Comparison of ENCODE assay signal across 10 cellular contexts in the genomic region with DNA sequence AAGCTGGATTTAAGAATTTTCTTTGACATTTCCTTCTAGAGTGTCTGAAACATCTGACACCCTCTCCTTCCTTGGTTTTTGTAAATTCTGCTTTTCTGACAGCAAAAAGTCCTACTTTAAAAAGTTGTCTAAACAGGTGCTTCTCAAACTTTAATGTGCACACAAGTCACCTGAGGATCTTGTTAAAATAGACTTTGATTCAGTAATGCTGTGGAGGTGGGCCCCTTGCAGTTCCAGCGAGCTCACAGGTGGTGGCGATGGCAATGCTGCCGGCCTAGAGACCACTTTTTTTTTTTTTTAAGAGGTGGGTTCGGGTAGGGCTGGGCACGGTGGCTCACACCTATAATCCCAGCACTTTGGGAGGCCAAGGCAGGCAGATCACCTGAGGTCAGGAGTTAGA.
DNase-seq lines count a peak whose midpoint lies in the region; ATAC-seq and TF ChIP-seq lines count a peak whose summit lies in the region.
"Had no signal": no experiment of that assay in that cellular context is flagged by ENCODE, and none has a peak within 500 bp of the region (broad histone marks: within the 10 kb centered on the region; RNA-seq: fewer than 3 reads in every experiment).

No MANE protein-coding gene starts in this region.

- no peaks in the 10 kb centered on the region for H3K79me2 ChIP-seq in smooth muscle cell (ENCODE audit: low read depth)

- H3F3A ChIP-seq in smooth muscle cell (ENCODE audit: low read depth), result no peaks in the 10 kb centered on the region

- WGBS in smooth muscle cell (ENCODE audit: low lambda C conversion rate), result 36% methylated on average over 5 of the region's 5 CpGs

- H2AFZ ChIP-seq in smooth muscle cell (ENCODE audit: low read depth), result no peak overlapping the region

- H3K36me3 Mint-ChIP-seq in activated naive CD8-positive, alpha-beta T cell treated with anti-CD3 and anti-CD28 coated beads for 36 hours, result no peaks in the 10 kb centered on the region
- H3K36me3 Mint-ChIP-seq in activated naive CD8-positive, alpha-beta T cell treated with anti-CD3 and anti-CD28 coated beads, Interleukin-2, amount 50 U/mL, for 24 hours (ENCODE audit: low read depth), result no peaks in the 10 kb centered on the region

- DNase-seq in activated naive CD8-positive, alpha-beta T cell treated with anti-CD3 and anti-CD28 coated beads for 36 hours, result peak; percentile 29
- no peak for DNase-seq in activated naive CD8-positive, alpha-beta T cell treated with anti-CD3 and anti-CD28 coated beads, Interleukin-2, amount 50 U/mL, for 24 hours
- DNase-seq in NCI-H510A (lab: John Stamatoyannopoulos, UW) (peak; percentile 14), dermis blood vessel endothelial cell (peak; percentile 67), smooth muscle cell (lab: John Stamatoyannopoulos, UW; ENCODE audit: unreplicated experiment) (no peak), mesenteric fat pad (ENCODE audit: low spot score) (no peak)
- DNase-seq: activated CD4-positive, CD25-positive, alpha-beta regulatory T cell treated with anti-CD3 and anti-CD28 coated beads, Interleukin-2, amount 50 U/mL, for 72 hours; central memory CD4-positive, alpha-beta T cell had no signal

- peaks cover 32% of the 10 kb centered on the region for H3K27me3 Mint-ChIP-seq in activated naive CD8-positive, alpha-beta T cell treated with anti-CD3 and anti-CD28 coated beads for 36 hours
- H3K27me3 Mint-ChIP-seq in activated naive CD8-positive, alpha-beta T cell treated with anti-CD3 and anti-CD28 coated beads, Interleukin-2, amount 50 U/mL, for 24 hours, result peaks cover 35% of the 10 kb centered on the region

- no peak overlapping the region for H3K4me2 ChIP-seq in smooth muscle cell

- H3K27me3 ChIP-seq in smooth muscle cell (ENCODE audit: low read depth), result no peaks in the 10 kb centered on the region

- H3K9me3 Mint-ChIP-seq in activated naive CD8-positive, alpha-beta T cell treated with anti-CD3 and anti-CD28 coated beads for 36 hours, result no peaks in the 10 kb centered on the region
- no peaks in the 10 kb centered on the region for H3K9me3 Mint-ChIP-seq in activated naive CD8-positive, alpha-beta T cell treated with anti-CD3 and anti-CD28 coated beads, Interleukin-2, amount 50 U/mL, for 24 hours

- TF ChIP-seq CTCF in smooth muscle cell (IDR thresholded peaks at IDR 0.05; ENCODE audit: borderline replicate concordance, insufficient read depth, poor library complexity, severe bottlenecking), result peak; percentile 13

- no peak for ATAC-seq in activated naive CD8-positive, alpha-beta T cell treated with anti-CD3 and anti-CD28 coated beads, Interleukin-2, amount 50 U/mL, for 24 hours
- ATAC-seq in esophagus mucosa, result no peak
- ATAC-seq in HG02840 (IDR thresholded peaks at IDR 0.05; ENCODE audit: low FRiP score, unreplicated experiment), result no peak

- no peaks in the 10 kb centered on the region for H3K9me3 ChIP-seq in smooth muscle cell (replicated peaks; ENCODE audit: low read depth)

- no peaks in the 10 kb centered on the region for H3K36me3 ChIP-seq in smooth muscle cell (ENCODE audit: low read depth)

- H3K27ac ChIP-seq in smooth muscle cell (ENCODE audit: low read depth), result no peak overlapping the region

- H3K4me1 ChIP-seq in smooth muscle cell (ENCODE audit: low read depth), result no peaks in the 10 kb centered on the region

- H4K20me1 ChIP-seq in smooth muscle cell (ENCODE audit: low read depth), result no peaks in the 10 kb centered on the region

- H3K27ac Mint-ChIP-seq in activated naive CD8-positive, alpha-beta T cell treated with anti-CD3 and anti-CD28 coated beads for 36 hours, result no peak overlapping the region
- no peak overlapping the region for H3K27ac Mint-ChIP-seq in activated naive CD8-positive, alpha-beta T cell treated with anti-CD3 and anti-CD28 coated beads, Interleukin-2, amount 50 U/mL, for 24 hours

- H3K4me3 ChIP-seq in smooth muscle cell, result no peak overlapping the region

- no peaks in the 10 kb centered on the region for H3K4me1 Mint-ChIP-seq in activated naive CD8-positive, alpha-beta T cell treated with anti-CD3 and anti-CD28 coated beads for 36 hours
- H3K4me1 Mint-ChIP-seq in activated naive CD8-positive, alpha-beta T cell treated with anti-CD3 and anti-CD28 coated beads, Interleukin-2, amount 50 U/mL, for 24 hours, result no peaks in the 10 kb centered on the region

- H3K9ac ChIP-seq in smooth muscle cell (ENCODE audit: low read depth), result no peak overlapping the region

- no peak overlapping the region for H3K4me3 Mint-ChIP-seq in activated naive CD8-positive, alpha-beta T cell treated with anti-CD3 and anti-CD28 coated beads for 36 hours
- no peak overlapping the region for H3K4me3 Mint-ChIP-seq in activated naive CD8-positive, alpha-beta T cell treated with anti-CD3 and anti-CD28 coated beads, Interleukin-2, amount 50 U/mL, for 24 hours

Comparison
In these comparisons a context has a peak if more than half of its experiments do, and no peak if none do; other contexts are left out.
1. DNase-seq: peak in activated naive CD8-positive, alpha-beta T cell treated with anti-CD3 and anti-CD28 coated beads for 36 hours (single experiment), NCI-H510A (single experiment) and dermis blood vessel endothelial cell (single experiment); none in activated naive CD8-positive, alpha-beta T cell treated with anti-CD3 and anti-CD28 coated beads, Interleukin-2, amount 50 U/mL, for 24 hours (single experiment), smooth muscle cell (single experiment) and mesenteric fat pad (single experiment).